Comparison of ENCODE assay signal across 17 cellular contexts in the genomic region with DNA sequence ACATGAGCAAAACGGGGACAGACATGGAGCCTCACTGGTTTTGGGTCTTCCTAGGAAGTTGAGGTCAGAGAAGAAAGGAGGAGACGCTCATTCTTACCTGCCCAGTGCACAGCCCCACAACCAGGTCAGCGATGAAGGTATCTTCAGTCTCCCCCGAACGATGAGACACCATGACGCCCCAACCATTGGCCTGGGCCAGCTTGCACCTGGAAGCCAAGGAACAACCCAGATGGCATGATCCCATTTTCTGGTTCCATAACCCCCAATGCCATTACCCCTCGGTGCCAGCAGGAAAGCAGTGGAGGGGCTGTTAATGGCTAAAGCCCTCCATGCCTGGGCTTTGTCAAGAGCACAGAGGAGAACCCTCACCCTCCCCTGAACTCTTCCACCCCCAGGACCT. TPM values are rescaled to one million over a fixed set of nuclear protein-coding genes. Genes with fewer than 3 reads are reported as not detected.
DNase-seq lines count a peak whose midpoint lies in the region; ATAC-seq, FAIRE-seq and TF ChIP-seq lines count a peak whose summit lies in the region.
"Had no signal": no experiment of that assay in that cellular context is flagged by ENCODE, and none has a peak within 500 bp of the region (broad histone marks: within the 10 kb centered on the region; RNA-seq: fewer than 3 reads in every experiment).

No MANE protein-coding gene starts in this region.

- no peaks in the 10 kb centered on the region for H3K9me3 Mint-ChIP-seq in T-helper 1 cell treated with Interleukin-12 subunit alpha and Interleukin-12 subunit beta and Interleukin-4 antibody, amounts not matched to agents 30 μg/mL and 1 μg/mL, for 36 hours
- H3K9me3 Mint-ChIP-seq: activated T-cell treated with anti-CD3 and anti-CD28 coated beads, Interleukin-2, amount 50 U/mL, for 4 hours; stimulated activated naive B cell treated with anti-CD40 and anti-IgM and Interleukin-4, amounts not matched to agents 10 μg/mL and 1 μg/mL and 100 μg/mL, for 72 hours had no signal

- SMC1A ChIA-PET in GM12878 (lab: Charles Lee; ENCODE audit: uncharacterized antibody, unreplicated experiment): interaction anchor here (6.8 kb wide), 1 partner anchor 14 kb away, joined by 31 read pairs; no protein-coding TSS in a partner anchor

- peak overlapping the region; percentile 63 to 87 (median 81); a peak in 18 of 22 replicates for H3K4me2 ChIP-seq in BLaER1 treated with 17β-estradiol and CSF1 and Interleukin-3, amounts not matched to agents 10 nM and 100 nM
- no peak overlapping the region for H3K4me2 ChIP-seq in GM12878 (ENCODE audit: control insufficient read depth, insufficient read depth)

- peaks cover 95 to 100% (median 98%) of the 10 kb centered on the region in 10 experiments for H3K4me1 ChIP-seq in BLaER1 treated with 17β-estradiol and CSF1 and Interleukin-3, amounts not matched to agents 10 nM and 100 nM
- H3K4me1 ChIP-seq in GM12878 (ENCODE audit: control insufficient read depth, insufficient read depth, low read length) (no peaks in the 10 kb centered on the region), esophagus muscularis mucosa (peaks cover 12 to 26% (median 18%) of the 10 kb centered on the region in 4 donors)

- H3K4me1 Mint-ChIP-seq in T-helper 1 cell treated with Interleukin-12 subunit alpha and Interleukin-12 subunit beta and Interleukin-4 antibody, amounts not matched to agents 30 μg/mL and 1 μg/mL, for 36 hours (ENCODE audit: low read depth): peaks cover 47% of the 10 kb centered on the region

- peak overlapping the region; percentile 45 for H3K27ac Mint-ChIP-seq in T-helper 1 cell treated with Interleukin-12 subunit alpha and Interleukin-12 subunit beta and Interleukin-4 antibody, amounts not matched to agents 30 μg/mL and 1 μg/mL, for 36 hours

- peaks cover 17% of the 10 kb centered on the region for H3K79me2 ChIP-seq in GM12878 (ENCODE audit: control insufficient read depth, insufficient read depth, low read length)

- H3K4me3 Mint-ChIP-seq in T-helper 1 cell treated with Interleukin-12 subunit alpha and Interleukin-12 subunit beta and Interleukin-4 antibody, amounts not matched to agents 30 μg/mL and 1 μg/mL, for 36 hours: no peak overlapping the region
- H3K4me3 Mint-ChIP-seq: activated T-cell treated with anti-CD3 and anti-CD28 coated beads, Interleukin-2, amount 50 U/mL, for 4 hours; stimulated activated naive B cell treated with anti-CD40 and anti-IgM and Interleukin-4, amounts not matched to agents 10 μg/mL and 1 μg/mL and 100 μg/mL, for 72 hours had no signal

- POLR2A ChIA-PET in RWPE1 (lab: Yijun Ruan, JAX; ENCODE audit: low non-redundant PET): no interaction called here
- POLR2A ChIA-PET in GM12878 (lab: Charles Lee): interaction anchor here (0.5 kb wide), 1 partner anchor 12 kb away, joined by 4 read pairs; no protein-coding TSS in a partner anchor

- peaks cover 92 to 100% (median 95%) of the 10 kb centered on the region in 11 experiments for H3K36me3 ChIP-seq in BLaER1 treated with 17β-estradiol and CSF1 and Interleukin-3, amounts not matched to agents 10 nM and 100 nM
- H3K36me3 ChIP-seq in GM12878 (ENCODE audit: control insufficient read depth in 2 of 2, insufficient read depth in 2 of 2, low read length in 1 of 2): peaks cover 64 to 68% of the 10 kb centered on the region in 2 experiments
- H3K36me3 ChIP-seq in esophagus muscularis mucosa: peaks cover 93 to 100% (median 96%) of the 10 kb centered on the region in 4 donors

- RAD21 ChIA-PET in GM12878 (lab: Charles Lee; ENCODE audit: unreplicated experiment): no interaction called here

- in situ Hi-C loops in GM12878 (cut with MboI): no loop called here

- no peaks in the 10 kb centered on the region for H3K27me3 ChIP-seq in BLaER1 treated with 17β-estradiol and CSF1 and Interleukin-3, amounts not matched to agents 10 nM and 100 nM
- H3K27me3 ChIP-seq in GM12878 (replicated peaks in 1 of 2; ENCODE audit: control insufficient read depth in 2 of 2, insufficient read depth in 2 of 2, low read length in 1 of 2) (no peaks in the 10 kb centered on the region), esophagus muscularis mucosa (no peaks in the 10 kb centered on the region)
- H3K27me3 ChIP-seq: ascending aorta had no signal

- no peak overlapping the region for H2AFZ ChIP-seq in GM12878 (ENCODE audit: control insufficient read depth, low read depth, low read length)

- WGBS in GM12878 (ENCODE audit: insufficient coverage, insufficient replicate concordance, low lambda C conversion rate, missing lambda C conversion rate): 91% methylated on average over 7 of the region's 7 CpGs
- 92% methylated on average over 7 of the region's 7 CpGs for WGBS in esophagus muscularis mucosa

- H3K9ac ChIP-seq in BLaER1 treated with 17β-estradiol and CSF1 and Interleukin-3, amounts not matched to agents 10 nM and 100 nM: peak overlapping the region in 5 of 11 experiments; percentile 6 to 59 (median 36); a peak in 7 of 22 replicates
- no peak overlapping the region for H3K9ac ChIP-seq in GM12878 (ENCODE audit: control insufficient read depth, insufficient read depth, low read length)

- no peaks in the 10 kb centered on the region for H3K9me3 ChIP-seq in BLaER1 treated with 17β-estradiol and CSF1 and Interleukin-3, amounts not matched to agents 10 nM and 100 nM (replicated peaks in 1 of 11)
- H3K9me3 ChIP-seq in GM12878 (replicated peaks; ENCODE audit: control insufficient read depth, insufficient read depth, low read length) (no peaks in the 10 kb centered on the region), esophagus muscularis mucosa (no peaks in the 10 kb centered on the region)
- H3K9me3 ChIP-seq: ascending aorta had no signal

- TF ChIP-seq CTCF in RWPE1 (conservative IDR thresholded peaks at IDR 0.05; ENCODE audit: low read depth) (no peak), GM12878 (IDR thresholded peaks at IDR 0.05 in 2 of 3, conservative IDR thresholded peaks at IDR 0.05 in 1 of 3; ENCODE audit: control insufficient read depth in 2 of 3, extremely low read depth in 1 of 3, insufficient read depth in 1 of 3, low read depth in 3 of 3, low read length in 3 of 3) (no peak), esophagus muscularis mucosa (IDR thresholded peaks at IDR 0.05) (no peak)

- TF ChIP-seq POLR2A in GM12878 (IDR thresholded peaks at IDR 0.05; ENCODE audit: low read depth, low read length) (no peak), esophagus muscularis mucosa (IDR thresholded peaks at IDR 0.05; ENCODE audit: low read depth) (no peak)

- peaks cover 86% of the 10 kb centered on the region for H3K36me3 Mint-ChIP-seq in T-helper 1 cell treated with Interleukin-12 subunit alpha and Interleukin-12 subunit beta and Interleukin-4 antibody, amounts not matched to agents 30 μg/mL and 1 μg/mL, for 36 hours (ENCODE audit: low read depth)

- no peak for ATAC-seq in GM12878
- ATAC-seq in HG03196 (IDR thresholded peaks at IDR 0.05; ENCODE audit: unreplicated experiment): no peak

- no TSS peak for BruUV-seq in GM12878 (replicated peaks; lab: Mats Ljungman, UMichigan)

- H3K27ac ChIP-seq in BLaER1 treated with 17β-estradiol and CSF1 and Interleukin-3, amounts not matched to agents 10 nM and 100 nM: no peak overlapping the region; a peak in 1 of 22 replicates
- H3K27ac ChIP-seq in RWPE1 (peak overlapping the region; percentile 64), GM12878 (ENCODE audit: control insufficient read depth, insufficient read depth) (no peak overlapping the region), esophagus muscularis mucosa (replicated peaks in 1 of 4) (peak overlapping the region in 1 of 4 donors; percentile 2)
- H3K27ac ChIP-seq: 22Rv1 had no signal

- H4K20me1 ChIP-seq in BLaER1 treated with 17β-estradiol and CSF1 and Interleukin-3, amounts not matched to agents 10 nM and 100 nM: peaks cover 99 to 100% (median 100%) of the 10 kb centered on the region in 11 experiments
- peaks cover 28% of the 10 kb centered on the region for H4K20me1 ChIP-seq in GM12878 (ENCODE audit: control insufficient read depth, insufficient read depth)

- CTCF ChIA-PET in RWPE1 (lab: Yijun Ruan, JAX) (interaction anchor here (0.7 to 1.2 kb wide), 2 partner anchors 9 to 29 kb away, joined by 4 to 6 read pairs; no protein-coding TSS in a partner anchor), GM12878 (lab: Yijun Ruan, JAX) (interaction anchor here (1.2 to 3.4 kb wide), 5 partner anchors 11 to 136 kb away, joined by 4 to 21 read pairs (median 8); no protein-coding TSS in a partner anchor)

- no peaks in the 10 kb centered on the region for H3K27me3 Mint-ChIP-seq in T-helper 1 cell treated with Interleukin-12 subunit alpha and Interleukin-12 subunit beta and Interleukin-4 antibody, amounts not matched to agents 30 μg/mL and 1 μg/mL, for 36 hours (ENCODE audit: low read depth)
- H3K27me3 Mint-ChIP-seq: stimulated activated naive B cell treated with anti-CD40 and anti-IgM and Interleukin-4, amounts not matched to agents 10 μg/mL and 1 μg/mL and 100 μg/mL, for 72 hours had no signal

- H3K4me3 ChIP-seq in BLaER1 treated with 17β-estradiol and CSF1 and Interleukin-3, amounts not matched to agents 10 nM and 100 nM: no peak overlapping the region; a peak in 1 of 20 replicates
- H3K4me3 ChIP-seq in GM12878 (no peak overlapping the region), esophagus muscularis mucosa (no peak overlapping the region)
- H3K4me3 ChIP-seq: ascending aorta had no signal

- intact Hi-C loops in GM12878 (cut with micrococcal nuclease; ENCODE audit: unreplicated experiment): loop anchor here (5.0 kb wide), 1 partner anchor 124 kb away; no protein-coding TSS in a partner anchor
- intact Hi-C loops in esophagus muscularis mucosa (cut with DNase I): loop anchor here (5.0 kb wide), 1 partner anchor 124 kb away; no protein-coding TSS in a partner anchor

- TF ChIP-seq EP300 in GM12878 (IDR thresholded peaks at IDR 0.05; ENCODE audit: borderline replicate concordance in 1 of 2, control insufficient read depth in 1 of 2, low read depth in 2 of 2, low read length in 2 of 2) (no peak), esophagus muscularis mucosa (IDR thresholded peaks at IDR 0.05) (no peak)

- DNase-seq in T-helper 1 cell (no peak), RWPE1 (ENCODE audit: low spot score) (no peak), GM12878 (ENCODE audit: low read depth, low spot score) (no peak), HuH-7.5 (ENCODE audit: low spot score) (no peak), esophagus muscularis mucosa (ENCODE audit: extremely low spot score) (no peak)
- DNase-seq: DMS79 treated with DMSO at 0.1 percent for 48 hours; hippocampal formation; MM.1S; NCI-H1694 treated with DMSO at 0.1 percent for 48 hours; stimulated activated CD4-positive, alpha-beta T cell treated with anti-CD3 and anti-CD28 coated beads, Interleukin-12 subunit alpha, Interleukin-12 subunit beta, amount 100 ng/mL, for 4 hours; stimulated activated naive B cell treated with anti-CD40 and anti-IgM and Interleukin-4, amounts not matched to agents 10 μg/mL and 1 μg/mL and 100 μg/mL, for 72 hours had no signal

- no peak for TF ChIP-seq RAD21 in GM12878 (IDR thresholded peaks at IDR 0.05; ENCODE audit: insufficient read depth, low read depth, low read length)

- no peak for FAIRE-seq in GM12878 (lab: Jason Lieb, UNC)

RNA-seq across cellular contexts. Expression of a gene that starts 15.3 kb away (rescaled TPM):
- total RNA-seq in GM12878 (2013; cell fraction: nucleolus; rRNA removed): 1,080 and 1,100 TPM in 2 replicates
- 2,091 and 2,104 TPM in 2 replicates for total RNA-seq in GM12878 (2014; rRNA removed)
- total RNA-seq in GM12878 (2014; rRNA removed; fragmentation: Illumina TruSeq; extraction: Trizol): 1,863 and 1,937 TPM in 2 replicates
- total RNA-seq in GM12878 (2021): 1,850 and 1,883 TPM in 2 replicates
- polyA plus RNA-seq in GM12878 (2011; ENCODE audit: low read depth): 1,510 TPM
- 3,232 and 3,745 TPM in 2 replicates for polyA plus RNA-seq in GM12878 (2011; rRNA removed)
- polyA plus RNA-seq in GM12878 (2011; cell fraction: cytosol; rRNA removed): 3,954 and 4,686 TPM in 2 replicates
- polyA plus RNA-seq in GM12878 (2011; cell fraction: nucleus; rRNA removed): 2,823 and 3,284 TPM in 2 replicates
- polyA plus RNA-seq in GM12878 (2012): 2,617 and 3,014 TPM in 2 replicates
- 1,358 and 1,983 TPM in 2 replicates for polyA plus RNA-seq in GM12878 (2014; fragmentation: Illumina TruSeq; extraction: Trizol)
- 1,000 to 10,000 TPM; 3,300 to 4,219 TPM for polyA plus RNA-seq in GM12878 (2014; fragmentation: Nextera tagmentation; extraction: Ambion mirVana)
- polyA plus RNA-seq in GM12878 (2014; rRNA removed): 1,935 and 1,951 TPM in 2 replicates
- 1,000 to 10,000 TPM; 2,558 to 2,669 TPM for polyA plus RNA-seq in GM12878 (2016; fragmentation: Nextera tagmentation; extraction: Ambion mirVana)
- 3,220 and 5,413 TPM in 2 replicates for polyA minus RNA-seq in GM12878 (2011; rRNA and poly(A)+ RNA removed)
- polyA minus RNA-seq in GM12878 (2011; cell fraction: cytosol; rRNA and poly(A)+ RNA removed): 1,559 and 1,564 TPM in 2 replicates
- 601 and 693 TPM in 2 replicates for polyA minus RNA-seq in GM12878 (2011; cell fraction: nucleus; rRNA and poly(A)+ RNA removed)
- 100 to 1,000 TPM; 595 to 895 (median 621) TPM for total RNA-seq in esophagus muscularis mucosa

RNA-seq across cellular contexts. Expression of a gene that starts 45.7 kb away (rescaled TPM):
- 221 and 235 TPM in 2 replicates for total RNA-seq in GM12878 (2013; cell fraction: nucleolus; rRNA removed)
- total RNA-seq in GM12878 (2014; rRNA removed) (27.6 and 41.7 TPM in 2 replicates), GM12878 (2014; rRNA removed; fragmentation: Illumina TruSeq; extraction: Trizol) (14.6 and 20.3 TPM in 2 replicates), GM12878 (2021) (58.9 and 60.5 TPM in 2 replicates), esophagus muscularis mucosa (100 to 1,000 TPM; 133 to 212 (median 168) TPM)
- polyA plus RNA-seq in GM12878 (2011; ENCODE audit: low read depth): 14.5 TPM
- polyA plus RNA-seq in GM12878 (2011; rRNA removed) (7.0 and 8.9 TPM in 2 replicates), GM12878 (2014; fragmentation: Illumina TruSeq; extraction: Trizol) (21.2 and 25.3 TPM in 2 replicates), GM12878 (2014; fragmentation: Nextera tagmentation; extraction: Ambion mirVana) (1 to 10 TPM; 5.2 to 5.9 TPM), GM12878 (2014; rRNA removed) (20.9 and 23.0 TPM in 2 replicates), GM12878 (2016; fragmentation: Nextera tagmentation; extraction: Ambion mirVana) (10 to 100 TPM; 15.8 to 20.2 TPM)
- 6.9 and 8.9 TPM in 2 replicates for polyA plus RNA-seq in GM12878 (2011; cell fraction: cytosol; rRNA removed)
- polyA plus RNA-seq in GM12878 (2011; cell fraction: nucleus; rRNA removed): 35.2 and 62.7 TPM in 2 replicates
- 21.5 and 24.0 TPM in 2 replicates for polyA plus RNA-seq in GM12878 (2012)
- polyA minus RNA-seq in GM12878 (2011; rRNA and poly(A)+ RNA removed): 76.2 and 90.7 TPM in 2 replicates
- 35.8 and 43.2 TPM in 2 replicates for polyA minus RNA-seq in GM12878 (2011; cell fraction: cytosol; rRNA and poly(A)+ RNA removed)
- polyA minus RNA-seq in GM12878 (2011; cell fraction: nucleus; rRNA and poly(A)+ RNA removed): 57.2 and 65.5 TPM in 2 replicates
